1 cellular context compared by ENCODE assay signal in genomic region chr12:57146925-57147640, GRCh38.
TF ChIP-seq lines count a peak whose summit lies in the region.

Gene LRP1-AS (minus strand): TSS chr12:57147619.

TF ChIP-seq in HepG2, 621 proteins besides CTCF, POLR2A, EP300 and RAD21 (continued from another document and continues in another):
- TF ChIP-seq TIGD3 (CRISPR knock-in tag; IDR thresholded peaks at IDR 0.05; ENCODE audit: borderline replicate concordance) (no peak), ARHGAP35 (CRISPR knock-in tag; IDR thresholded peaks at IDR 0.05; ENCODE audit: borderline replicate concordance) (no peak), RBFOX2 (IDR thresholded peaks at IDR 0.05; ENCODE audit: low read depth, low read length) (no peak), FOXK2 (IDR thresholded peaks at IDR 0.05) (no peak), GABPA (IDR thresholded peaks at IDR 0.05; ENCODE audit: low read depth, low read length) (no peak), GABPA (CRISPR knock-in tag; IDR thresholded peaks at IDR 0.05; ENCODE audit: low read depth) (peak; percentile 31; the same call in 1 of the 2 replicates), SOX6 (IDR thresholded peaks at IDR 0.05) (no peak), SOX6 (CRISPR knock-in tag; IDR thresholded peaks at IDR 0.05) (peak; percentile 84), ZBTB40 (IDR thresholded peaks at IDR 0.05) (no peak), ZBTB40 (CRISPR knock-in tag; IDR thresholded peaks at IDR 0.05) (no peak), ZNF414 (CRISPR knock-in tag; IDR thresholded peaks at IDR 0.05) (no peak), ZNF574 (CRISPR knock-in tag; IDR thresholded peaks at IDR 0.05) (0 out of 2 replicates have a peak, but pooled peaks have one; percentile 15), ZMYM3 (CRISPR knock-in tag; IDR thresholded peaks at IDR 0.05) (no peak), NRL (CRISPR knock-in tag; IDR thresholded peaks at IDR 0.05; ENCODE audit: borderline replicate concordance) (no peak), SRF (IDR thresholded peaks at IDR 0.05; ENCODE audit: low read depth, low read length) (no peak), ZNF775 (CRISPR knock-in tag; IDR thresholded peaks at IDR 0.05; ENCODE audit: borderline replicate concordance) (no peak), GFI1 (CRISPR knock-in tag; IDR thresholded peaks at IDR 0.05; ENCODE audit: borderline replicate concordance) (peak; percentile 75), TBX3 (IDR thresholded peaks at IDR 0.05; ENCODE audit: borderline replicate concordance) (no peak), ZBTB7B (CRISPR knock-in tag; IDR thresholded peaks at IDR 0.05) (peak; percentile 75), ZBTB21 (CRISPR knock-in tag; IDR thresholded peaks at IDR 0.05) (no peak), ARNT2 (CRISPR knock-in tag; IDR thresholded peaks at IDR 0.05; ENCODE audit: low read depth) (no peak), ZNF589 (CRISPR knock-in tag; conservative IDR thresholded peaks at IDR 0.05) (no peak), TSC22D2 (CRISPR knock-in tag; IDR thresholded peaks at IDR 0.05; ENCODE audit: borderline replicate concordance) (no peak), ZNF446 (CRISPR knock-in tag; IDR thresholded peaks at IDR 0.05) (no peak), NPAS2 (CRISPR knock-in tag; IDR thresholded peaks at IDR 0.05; ENCODE audit: borderline replicate concordance) (no peak), MTF2 (CRISPR knock-in tag; IDR thresholded peaks at IDR 0.05; ENCODE audit: borderline replicate concordance) (no peak), KLF13 (CRISPR knock-in tag; IDR thresholded peaks at IDR 0.05) (no peak), HES4 (CRISPR knock-in tag; IDR thresholded peaks at IDR 0.05; ENCODE audit: borderline replicate concordance) (no peak), RAD51 (IDR thresholded peaks at IDR 0.05; ENCODE audit: borderline replicate concordance) (no peak), ZNF180 (CRISPR knock-in tag; IDR thresholded peaks at IDR 0.05; ENCODE audit: borderline replicate concordance, low read depth) (no peak), ZNF614 (CRISPR knock-in tag; IDR thresholded peaks at IDR 0.05; ENCODE audit: borderline replicate concordance) (no peak), SCMH1 (CRISPR knock-in tag; IDR thresholded peaks at IDR 0.05; ENCODE audit: borderline replicate concordance) (no peak), SMAD1 (CRISPR knock-in tag; IDR thresholded peaks at IDR 0.05; ENCODE audit: borderline replicate concordance, low read depth) (no peak), ZBTB20 (CRISPR knock-in tag; IDR thresholded peaks at IDR 0.05; ENCODE audit: borderline replicate concordance, low read depth) (no peak), PHF5A (CRISPR knock-in tag; IDR thresholded peaks at IDR 0.05; ENCODE audit: low read depth, unreplicated experiment) (no peak), ZNF10 (CRISPR knock-in tag; IDR thresholded peaks at IDR 0.05; ENCODE audit: borderline replicate concordance, low read depth) (no peak), ZNF20 (CRISPR knock-in tag; IDR thresholded peaks at IDR 0.05) (no peak)
- TF ChIP-seq, protein P1, sequence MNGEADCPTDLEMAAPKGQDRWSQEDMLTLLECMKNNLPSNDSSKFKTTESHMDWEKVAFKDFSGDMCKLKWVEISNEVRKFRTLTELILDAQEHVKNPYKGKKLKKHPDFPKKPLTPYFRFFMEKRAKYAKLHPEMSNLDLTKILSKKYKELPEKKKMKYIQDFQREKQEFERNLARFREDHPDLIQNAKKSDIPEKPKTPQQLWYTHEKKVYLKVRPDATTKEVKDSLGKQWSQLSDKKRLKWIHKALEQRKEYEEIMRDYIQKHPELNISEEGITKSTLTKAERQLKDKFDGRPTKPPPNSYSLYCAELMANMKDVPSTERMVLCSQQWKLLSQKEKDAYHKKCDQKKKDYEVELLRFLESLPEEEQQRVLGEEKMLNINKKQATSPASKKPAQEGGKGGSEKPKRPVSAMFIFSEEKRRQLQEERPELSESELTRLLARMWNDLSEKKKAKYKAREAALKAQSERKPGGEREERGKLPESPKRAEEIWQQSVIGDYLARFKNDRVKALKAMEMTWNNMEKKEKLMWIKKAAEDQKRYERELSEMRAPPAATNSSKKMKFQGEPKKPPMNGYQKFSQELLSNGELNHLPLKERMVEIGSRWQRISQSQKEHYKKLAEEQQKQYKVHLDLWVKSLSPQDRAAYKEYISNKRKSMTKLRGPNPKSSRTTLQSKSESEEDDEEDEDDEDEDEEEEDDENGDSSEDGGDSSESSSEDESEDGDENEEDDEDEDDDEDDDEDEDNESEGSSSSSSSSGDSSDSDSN (CRISPR knock-in tag; IDR thresholded peaks at IDR 0.05) = peak; percentile 51
- TF ChIP-seq, protein P2, sequence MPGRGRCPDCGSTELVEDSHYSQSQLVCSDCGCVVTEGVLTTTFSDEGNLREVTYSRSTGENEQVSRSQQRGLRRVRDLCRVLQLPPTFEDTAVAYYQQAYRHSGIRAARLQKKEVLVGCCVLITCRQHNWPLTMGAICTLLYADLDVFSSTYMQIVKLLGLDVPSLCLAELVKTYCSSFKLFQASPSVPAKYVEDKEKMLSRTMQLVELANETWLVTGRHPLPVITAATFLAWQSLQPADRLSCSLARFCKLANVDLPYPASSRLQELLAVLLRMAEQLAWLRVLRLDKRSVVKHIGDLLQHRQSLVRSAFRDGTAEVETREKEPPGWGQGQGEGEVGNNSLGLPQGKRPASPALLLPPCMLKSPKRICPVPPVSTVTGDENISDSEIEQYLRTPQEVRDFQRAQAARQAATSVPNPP (CRISPR knock-in tag; IDR thresholded peaks at IDR 0.05) = no peak
- TF ChIP-seq, protein P3, sequence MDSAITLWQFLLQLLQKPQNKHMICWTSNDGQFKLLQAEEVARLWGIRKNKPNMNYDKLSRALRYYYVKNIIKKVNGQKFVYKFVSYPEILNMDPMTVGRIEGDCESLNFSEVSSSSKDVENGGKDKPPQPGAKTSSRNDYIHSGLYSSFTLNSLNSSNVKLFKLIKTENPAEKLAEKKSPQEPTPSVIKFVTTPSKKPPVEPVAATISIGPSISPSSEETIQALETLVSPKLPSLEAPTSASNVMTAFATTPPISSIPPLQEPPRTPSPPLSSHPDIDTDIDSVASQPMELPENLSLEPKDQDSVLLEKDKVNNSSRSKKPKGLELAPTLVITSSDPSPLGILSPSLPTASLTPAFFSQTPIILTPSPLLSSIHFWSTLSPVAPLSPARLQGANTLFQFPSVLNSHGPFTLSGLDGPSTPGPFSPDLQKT (CRISPR knock-in tag; IDR thresholded peaks at IDR 0.05; ENCODE audit: borderline replicate concordance) = no peak
- TF ChIP-seq, protein P4, sequence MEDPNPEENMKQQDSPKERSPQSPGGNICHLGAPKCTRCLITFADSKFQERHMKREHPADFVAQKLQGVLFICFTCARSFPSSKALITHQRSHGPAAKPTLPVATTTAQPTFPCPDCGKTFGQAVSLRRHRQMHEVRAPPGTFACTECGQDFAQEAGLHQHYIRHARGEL (CRISPR knock-in tag; IDR thresholded peaks at IDR 0.05) = no peak
